In the genomic region with DNA sequence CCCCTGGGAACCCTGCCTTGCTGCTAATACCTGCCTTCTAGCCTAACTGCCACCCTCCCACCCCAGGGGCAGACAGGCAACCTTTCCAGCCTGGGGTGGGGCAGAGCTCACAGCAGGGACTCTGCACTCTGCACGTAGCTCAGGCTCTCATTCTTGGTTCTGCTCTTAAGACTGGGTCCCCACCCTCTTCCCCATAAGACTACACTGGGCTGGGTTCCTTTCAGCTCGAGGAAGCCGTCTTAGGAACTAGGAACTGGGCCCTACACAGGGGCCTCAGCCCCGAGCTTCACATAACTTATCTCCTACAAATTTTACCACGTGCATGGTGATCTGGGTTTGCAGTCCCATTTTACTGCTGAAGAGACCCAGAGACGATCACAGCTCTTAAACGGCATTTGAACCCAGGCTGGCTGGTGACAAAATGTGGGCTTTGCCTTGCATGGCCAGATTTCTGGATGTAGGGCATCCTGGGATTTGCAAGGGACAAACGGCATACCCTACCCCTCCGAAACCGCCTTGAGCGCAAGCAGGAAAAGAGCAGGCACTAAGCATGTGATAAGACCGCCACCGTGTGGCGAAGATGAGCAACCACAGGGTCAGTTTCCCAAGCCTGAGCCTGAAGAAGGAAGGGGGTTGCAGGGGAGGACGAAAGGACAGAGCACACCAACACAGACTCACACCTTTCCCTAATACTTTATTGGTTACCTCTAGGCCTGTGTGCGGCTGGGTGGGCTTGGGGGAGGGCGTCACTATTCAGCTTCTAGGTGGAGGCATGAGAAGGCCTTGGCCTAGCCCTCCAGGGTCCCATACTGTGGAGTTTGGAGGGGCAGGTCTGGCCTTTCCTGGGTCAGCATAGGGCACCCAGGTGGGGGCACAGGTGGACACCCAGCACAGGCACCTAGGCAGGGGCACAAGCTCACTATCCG, we compare ENCODE assay signal across 8 cellular contexts. TPM values are rescaled to one million over a fixed set of nuclear protein-coding genes. Genes with fewer than 3 reads are reported as not detected.
DNase-seq lines count a peak whose midpoint lies in the region; ATAC-seq and TF ChIP-seq lines count a peak whose summit lies in the region.

No MANE protein-coding gene starts in this region.

- H3K36me3 ChIP-seq in fibroblast of lung (ENCODE audit: control insufficient read depth, insufficient read depth, low read length) (peaks cover 2% of the 10 kb centered on the region), thyroid gland (peaks cover 0 to 16% of the 10 kb centered on the region in 2 donors)

- intact Hi-C loops in thyroid gland (cut with DNase I), result loop anchor here (2.0 to 5.0 kb wide), 2 partner anchors 20 to 34 kb away; no protein-coding TSS in a partner anchor

- H3K4me2 ChIP-seq in fibroblast of lung (ENCODE audit: extremely low read depth, insufficient read depth, low read length), result peak overlapping the region; percentile 51

- DNase-seq in COR-L47 (lab: John Stamatoyannopoulos, UW) (peak; percentile 82), KG1 (lab: John Stamatoyannopoulos, UW) (peak; percentile 79), activated T-helper 1 cell treated with Interleukin-2 at 50 U/mL for 16 hours (ENCODE audit: low read depth) (peak; percentile 63), fibroblast of lung (ENCODE audit: low read depth in 2 of 2) (peak; percentile 73 to 82), thyroid gland (peak; percentile 70 to 76)
- peak; percentile 58 to 86 (median 74) for DNase-seq in naive thymus-derived CD8-positive, alpha-beta T cell

- H3K36me3 Mint-ChIP-seq in naive thymus-derived CD8-positive, alpha-beta T cell, result peaks cover 1 to 27% (median 5%) of the 10 kb centered on the region in 3 donors

- peaks cover 0 to 2% (median 0%) of the 10 kb centered on the region in 5 donors for H3K27me3 Mint-ChIP-seq in naive thymus-derived CD8-positive, alpha-beta T cell

- no peak for ATAC-seq in naive thymus-derived CD8-positive, alpha-beta T cell
- ATAC-seq in HG02938 (IDR thresholded peaks at IDR 0.05; ENCODE audit: unreplicated experiment), result no peak

- TF ChIP-seq CTCF in fibroblast of lung (conservative IDR thresholded peaks at IDR 0.05 in 1 of 2, IDR thresholded peaks at IDR 0.05 in 1 of 2; ENCODE audit: low read depth in 1 of 2, low read length in 2 of 2) (peak; percentile 96 to 98), thyroid gland (IDR thresholded peaks at IDR 0.05) (peak; percentile 70 to 99 (median 96))

- H3K27ac Mint-ChIP-seq in naive thymus-derived CD8-positive, alpha-beta T cell, result peak overlapping the region; percentile 90 to 98 (median 95)

- peaks cover 20% of the 10 kb centered on the region for H3K79me2 ChIP-seq in fibroblast of lung (ENCODE audit: control insufficient read depth, insufficient read depth, low read length)

- no peak overlapping the region for H3K4me3 ChIP-seq in fibroblast of lung (replicated peaks in 1 of 4; ENCODE audit: control extremely low read depth in 1 of 4, insufficient read depth in 1 of 4, low read depth in 3 of 4, low read length in 4 of 4)
- no peak overlapping the region for H3K4me3 ChIP-seq in thyroid gland (replicated peaks in 1 of 3)

- H3K4me1 ChIP-seq in fibroblast of lung (ENCODE audit: control insufficient read depth, extremely low read depth, insufficient read depth, low read length) (peaks cover 11% of the 10 kb centered on the region), thyroid gland (peaks cover 11 to 31% of the 10 kb centered on the region in 2 donors)

- peak overlapping the region; percentile 61 to 88 (median 84) for H3K4me3 Mint-ChIP-seq in naive thymus-derived CD8-positive, alpha-beta T cell

- H3K27ac ChIP-seq in fibroblast of lung (ENCODE audit: insufficient read depth, low read length), result peak overlapping the region; percentile 38
- peak overlapping the region in 1 of 3 donors; percentile 26 for H3K27ac ChIP-seq in thyroid gland

- no peaks in the 10 kb centered on the region for H4K20me1 ChIP-seq in fibroblast of lung (ENCODE audit: control insufficient read depth, extremely low read depth, insufficient read depth, low read length)

- H3K9me3 Mint-ChIP-seq in naive thymus-derived CD8-positive, alpha-beta T cell, result peaks cover 0 to 4% (median 0%) of the 10 kb centered on the region in 9 donors

- no peak overlapping the region for H2AFZ ChIP-seq in fibroblast of lung (ENCODE audit: low read length)

- TF ChIP-seq POLR2A in thyroid gland (IDR thresholded peaks at IDR 0.05), result no peak

- H3K9ac ChIP-seq in fibroblast of lung (ENCODE audit: insufficient read depth, low read length), result no peak overlapping the region

- POLR2A ChIA-PET in naive thymus-derived CD8-positive, alpha-beta T cell (lab: Charles Lee), result interaction anchor here (0.6 to 14.5 kb wide), 7 partner anchors 10 to 356 kb away, joined by 3 to 1021 read pairs (median 5); a partner anchor contains a TSS

- WGBS in thyroid gland, 2 donors, result 13 to 16% methylated on average over 14 to 18 of the region's 18 CpGs

- H3K27me3 ChIP-seq in fibroblast of lung (ENCODE audit: control insufficient read depth, insufficient read depth, low read length) (no peaks in the 10 kb centered on the region), thyroid gland (no peaks in the 10 kb centered on the region)

- H3K9me3 ChIP-seq in fibroblast of lung (ENCODE audit: control insufficient read depth, insufficient read depth, low read depth, low read length) (no peaks in the 10 kb centered on the region), thyroid gland (no peaks in the 10 kb centered on the region)

- H3K4me1 Mint-ChIP-seq in naive thymus-derived CD8-positive, alpha-beta T cell, result peaks cover 19 to 45% (median 39%) of the 10 kb centered on the region in 4 donors

TF ChIP-seq in PFSK-1, 5 proteins besides CTCF, POLR2A, EP300 and RAD21 (continues in another document):
- peak; percentile 68 for TF ChIP-seq FOXP2 (optimal IDR thresholded peaks at IDR 0.05; ENCODE audit: borderline replicate concordance, extremely low read depth, extremely low read length, insufficient read depth)
- TF ChIP-seq SIN3A (IDR thresholded peaks at IDR 0.05; ENCODE audit: borderline replicate concordance, insufficient read depth, low read length), result no peak

RNA-seq across cellular contexts. Expression of a gene that starts 5.1 kb away (rescaled TPM):
- polyA plus RNA-seq in PFSK-1 (2012; ENCODE audit: insufficient read length, low read depth), result 172 TPM
- total RNA-seq in fibroblast of lung (108 and 118 TPM in 2 replicates), thyroid gland (100 to 1,000 TPM; 111 to 393 (median 220) TPM)
- polyA plus RNA-seq in fibroblast of lung, result 20.2 and 93.3 TPM in 2 replicates
- polyA plus RNA-seq in fibroblast of lung (2012), result 42.3 and 166 TPM in 2 replicates
- 11.2 and 12.8 TPM in 2 replicates for polyA minus RNA-seq in fibroblast of lung (ENCODE audit: low replicate concordance)
- total RNA-seq in naive thymus-derived CD8-positive, alpha-beta T cell, result 100 to 1,000 TPM in 1 of 2 experiments, 10 to 100 TPM in 1; 99.1 to 103 TPM
- 1,000 to 10,000 TPM in 2 of 3 donors, 100 to 1,000 TPM in 1; 845 to 1,468 (median 1,203) TPM for polyA plus RNA-seq in naive thymus-derived CD8-positive, alpha-beta T cell

RNA-seq across cellular contexts. Expression of a gene that starts 5.2 kb away (rescaled TPM):
- 553 TPM for polyA plus RNA-seq in PFSK-1 (2012; ENCODE audit: insufficient read length, low read depth)
- total RNA-seq in fibroblast of lung, result 166 and 228 TPM in 2 replicates
- polyA plus RNA-seq in fibroblast of lung, result 186 and 294 TPM in 2 replicates
- polyA plus RNA-seq in fibroblast of lung (2012), result 216 and 316 TPM in 2 replicates
- polyA minus RNA-seq in fibroblast of lung (ENCODE audit: low replicate concordance), result 512 and 667 TPM in 2 replicates
- total RNA-seq in naive thymus-derived CD8-positive, alpha-beta T cell, result 100 to 1,000 TPM; 108 to 112 TPM
- polyA plus RNA-seq in naive thymus-derived CD8-positive, alpha-beta T cell, result 100 to 1,000 TPM; 253 to 362 (median 333) TPM
- total RNA-seq in thyroid gland, result 100 to 1,000 TPM; 166 to 496 (median 328) TPM

RNA-seq across cellular contexts. Expression of a gene that starts 5.5 kb away (rescaled TPM):
- polyA plus RNA-seq in PFSK-1 (2012; ENCODE audit: insufficient read length, low read depth), result 9.4 TPM
- total RNA-seq in fibroblast of lung, result 0.51 TPM in 1 of 2 replicates, not detected in the other
- polyA plus RNA-seq in fibroblast of lung, result 2.8 TPM in 1 of 2 replicates, not detected in the other
- 6.9 and 25.0 TPM in 2 replicates for polyA plus RNA-seq in fibroblast of lung (2012)
- polyA minus RNA-seq in fibroblast of lung (ENCODE audit: low replicate concordance), result 4.7 and 18.1 TPM in 2 replicates
- total RNA-seq in naive thymus-derived CD8-positive, alpha-beta T cell, result 1 to 10 TPM in 1 of 2 experiments, not detected in 1; 1.1 TPM
- 1 to 10 TPM in 2 of 3 donors, under 1 TPM in 1; 0.96 to 3.1 (median 1.0) TPM for polyA plus RNA-seq in naive thymus-derived CD8-positive, alpha-beta T cell
- total RNA-seq in thyroid gland, result under 1 TPM in 1 of 4 donors, not detected in 3; 0.67 TPM

RNA-seq across cellular contexts. Expression of a gene that starts 10.0 kb away (rescaled TPM):
- polyA plus RNA-seq in PFSK-1 (2012; ENCODE audit: insufficient read length, low read depth), result 25.0 TPM
- total RNA-seq in fibroblast of lung, result 3.1 and 8.9 TPM in 2 replicates
- 14.3 and 51.3 TPM in 2 replicates for polyA plus RNA-seq in fibroblast of lung
- polyA plus RNA-seq in fibroblast of lung (2012), result 9.5 and 31.1 TPM in 2 replicates
- polyA minus RNA-seq in fibroblast of lung (ENCODE audit: low replicate concordance), result 3.1 and 26.3 TPM in 2 replicates
- 10 to 100 TPM; 12.1 to 12.9 TPM for total RNA-seq in naive thymus-derived CD8-positive, alpha-beta T cell
- polyA plus RNA-seq in naive thymus-derived CD8-positive, alpha-beta T cell, result 10 to 100 TPM; 16.3 to 22.6 (median 21.9) TPM
- total RNA-seq in thyroid gland, result 10 to 100 TPM in 1 of 4 donors, 1 to 10 TPM in 3; 1.5 to 11.8 (median 5.4) TPM

RNA-seq across cellular contexts. Expression of a gene that starts 21.1 kb away (rescaled TPM):
- 31.8 TPM for polyA plus RNA-seq in PFSK-1 (2012; ENCODE audit: insufficient read length, low read depth)
- 16.4 and 26.6 TPM in 2 replicates for total RNA-seq in fibroblast of lung
- polyA plus RNA-seq in fibroblast of lung, result 6.6 TPM in 2 replicates
- 9.9 and 10.9 TPM in 2 replicates for polyA plus RNA-seq in fibroblast of lung (2012)
- polyA minus RNA-seq in fibroblast of lung (ENCODE audit: low replicate concordance), result 4.9 and 6.9 TPM in 2 replicates
- 10 to 100 TPM; 25.2 to 27.0 TPM for total RNA-seq in naive thymus-derived CD8-positive, alpha-beta T cell
- 1 to 10 TPM; 3.0 to 4.3 (median 3.2) TPM for polyA plus RNA-seq in naive thymus-derived CD8-positive, alpha-beta T cell
- total RNA-seq in thyroid gland, result 100 to 1,000 TPM; 128 to 145 (median 136) TPM
